In genomic region chr1:9908846-9909221, GRCh38 we compare ENCODE assay signal across 1 cellular context.
TF ChIP-seq lines count a peak whose summit lies in the region.

No MANE protein-coding gene starts in this region.

TF ChIP-seq in HepG2, 621 proteins besides CTCF, POLR2A, EP300 and RAD21:
- TF ChIP-seq ZNF232 (CRISPR knock-in tag; IDR thresholded peaks at IDR 0.05; ENCODE audit: borderline replicate concordance) (0 out of 2 replicates have a peak, but pooled peaks have one; percentile 22), ATF7 (IDR thresholded peaks at IDR 0.05) (no peak), ATF7 (CRISPR knock-in tag; IDR thresholded peaks at IDR 0.05) (no peak), PAXIP1 (CRISPR knock-in tag; conservative IDR thresholded peaks at IDR 0.05) (no peak), CBX5 (CRISPR knock-in tag; IDR thresholded peaks at IDR 0.05; ENCODE audit: borderline replicate concordance) (no peak), ZNF24 (IDR thresholded peaks at IDR 0.05) (0 out of 2 replicates have a peak, but pooled peaks have one; percentile 29), ZNF496 (CRISPR knock-in tag; IDR thresholded peaks at IDR 0.05; ENCODE audit: insufficient replicate concordance) (no peak)
